Comparison of ENCODE assay signal across 8 cellular contexts in genomic region chr4:3387943-3388348, GRCh38. TPM values are rescaled to one million over a fixed set of nuclear protein-coding genes. Genes with fewer than 3 reads are reported as not detected.
DNase-seq lines count a peak whose midpoint lies in the region; ATAC-seq and TF ChIP-seq lines count a peak whose summit lies in the region.

No MANE protein-coding gene starts in this region.

- H3K4me1 Mint-ChIP-seq in activated B cell treated with CpG ODN at 0.5 μM for 24 hours = peaks cover 51% of the 10 kb centered on the region
- H3K4me1 Mint-ChIP-seq in activated T-helper 2 cell treated with anti-CD3 and anti-CD28 coated beads, Interferon-gamma antibody, Interleukin-2, Interleukin-4, amounts not matched to agents 10 μg/mL and 5 μg/mL and 100 μg/mL, durations not matched to agents 14 hours and 24 hours and 36 hours (ENCODE audit: low read depth) = peaks cover 11% of the 10 kb centered on the region

- H3K36me3 Mint-ChIP-seq in activated B cell treated with CpG ODN at 0.5 μM for 24 hours (ENCODE audit: low read depth) = no peaks in the 10 kb centered on the region
- no peaks in the 10 kb centered on the region for H3K36me3 Mint-ChIP-seq in activated T-helper 2 cell treated with anti-CD3 and anti-CD28 coated beads, Interferon-gamma antibody, Interleukin-2, Interleukin-4, amounts not matched to agents 10 μg/mL and 5 μg/mL and 100 μg/mL, durations not matched to agents 14 hours and 24 hours and 36 hours (ENCODE audit: low read depth)

- POLR2A ChIA-PET in activated B cell treated with CpG ODN at 0.5 μM for 24 hours (lab: Charles Lee) = interaction anchor here (0.5 to 4.3 kb wide), 10 partner anchors 10 to 314 kb away, joined by 3 to 44 read pairs (median 5); partner anchors contain the start of genes HTT and HTT-AS

- intact Hi-C loops in activated B cell treated with CpG ODN at 0.5 μM for 24 hours (cut with micrococcal nuclease) = loop anchor here (1.0 to 5.0 kb wide), 6 partner anchors 15 to 426 kb away; partner anchors contain the start of genes GRK4, LRPAP1 and NOP14
- intact Hi-C loops in activated T-helper 2 cell treated with anti-CD3 and anti-CD28 coated beads, Interferon-gamma antibody, Interleukin-2, Interleukin-4, amounts not matched to agents 10 μg/mL and 5 μg/mL and 100 μg/mL, durations not matched to agents 14 hours and 24 hours and 36 hours (cut with micrococcal nuclease) = no loop called here

- no peaks in the 10 kb centered on the region for H3K9me2 ChIP-seq in hepatocyte (replicated peaks; ENCODE audit: insufficient read depth)

- 56% methylated on average over 9 of the region's 12 CpGs for WGBS in hepatocyte (ENCODE audit: low lambda C conversion rate, missing lambda C conversion rate)

- no peak for TF ChIP-seq POLR2A in erythroblast (IDR thresholded peaks at IDR 0.05; ENCODE audit: low read length)

- H3K36me3 ChIP-seq in hepatocyte (replicated peaks; ENCODE audit: insufficient read depth, low read depth) = no peaks in the 10 kb centered on the region

- DNase-seq in activated B cell treated with CpG ODN at 0.5 μM for 24 hours (peak; percentile 46), hepatocyte (ENCODE audit: low spot score) (no peak), erythroblast (lab: John Stamatoyannopoulos, UW) (no peak)
- no peak for DNase-seq in stimulated activated CD4-positive, alpha-beta T cell treated with anti-CD3 and anti-CD28 coated beads, Interleukin-2, amount 100 ng/mL, for 24 hours
- DNase-seq in activated T-helper 2 cell treated with anti-CD3 and anti-CD28 coated beads, Interferon-gamma antibody, Interleukin-2, Interleukin-4, amounts not matched to agents 10 μg/mL and 5 μg/mL and 100 μg/mL, durations not matched to agents 14 hours and 24 hours and 36 hours (ENCODE audit: low spot score) = no peak

- H2AFZ ChIP-seq in hepatocyte = no peak overlapping the region

- ATAC-seq in GM19035 (IDR thresholded peaks at IDR 0.05; ENCODE audit: unreplicated experiment) (peak; percentile 25), HG03196 (IDR thresholded peaks at IDR 0.05; ENCODE audit: unreplicated experiment) (peak; percentile 23), activated B cell treated with CpG ODN at 0.5 μM for 24 hours (ENCODE audit: low read depth) (peak; percentile 43)

- H3K4me1 ChIP-seq in hepatocyte (ENCODE audit: insufficient read depth) = peaks cover 30% of the 10 kb centered on the region

- no peak for TF ChIP-seq CTCF in activated B cell treated with CpG ODN at 0.5 μM for 24 hours (IDR thresholded peaks at IDR 0.05)
- TF ChIP-seq CTCF in hepatocyte (IDR thresholded peaks at IDR 0.05; ENCODE audit: poor library complexity) = no peak

- H3K4me3 Mint-ChIP-seq in activated B cell treated with CpG ODN at 0.5 μM for 24 hours = peak overlapping the region; percentile 83
- no peak overlapping the region for H3K4me3 Mint-ChIP-seq in activated T-helper 2 cell treated with anti-CD3 and anti-CD28 coated beads, Interferon-gamma antibody, Interleukin-2, Interleukin-4, amounts not matched to agents 10 μg/mL and 5 μg/mL and 100 μg/mL, durations not matched to agents 14 hours and 24 hours and 36 hours (ENCODE audit: low read depth)

- no peaks in the 10 kb centered on the region for H4K20me1 ChIP-seq in hepatocyte (ENCODE audit: insufficient read depth, poor library complexity, severe bottlenecking)

- peak overlapping the region; percentile 95 for H3K27ac Mint-ChIP-seq in activated B cell treated with CpG ODN at 0.5 μM for 24 hours
- no peak overlapping the region for H3K27ac Mint-ChIP-seq in activated T-helper 2 cell treated with anti-CD3 and anti-CD28 coated beads, Interferon-gamma antibody, Interleukin-2, Interleukin-4, amounts not matched to agents 10 μg/mL and 5 μg/mL and 100 μg/mL, durations not matched to agents 14 hours and 24 hours and 36 hours

- H3K9me3 Mint-ChIP-seq in activated B cell treated with CpG ODN at 0.5 μM for 24 hours = no peaks in the 10 kb centered on the region
- H3K9me3 Mint-ChIP-seq in activated T-helper 2 cell treated with anti-CD3 and anti-CD28 coated beads, Interferon-gamma antibody, Interleukin-2, Interleukin-4, amounts not matched to agents 10 μg/mL and 5 μg/mL and 100 μg/mL, durations not matched to agents 14 hours and 24 hours and 36 hours = no peaks in the 10 kb centered on the region

- H3K27me3 ChIP-seq in hepatocyte = no peaks in the 10 kb centered on the region

- peaks cover 5% of the 10 kb centered on the region for H3K27me3 Mint-ChIP-seq in activated B cell treated with CpG ODN at 0.5 μM for 24 hours
- H3K27me3 Mint-ChIP-seq in activated T-helper 2 cell treated with anti-CD3 and anti-CD28 coated beads, Interferon-gamma antibody, Interleukin-2, Interleukin-4, amounts not matched to agents 10 μg/mL and 5 μg/mL and 100 μg/mL, durations not matched to agents 14 hours and 24 hours and 36 hours (ENCODE audit: low read depth) = peaks cover 6% of the 10 kb centered on the region

- H3K9me3 ChIP-seq in hepatocyte (ENCODE audit: low read depth) = no peaks in the 10 kb centered on the region

- peak overlapping the region; percentile 82 for H3K27ac ChIP-seq in hepatocyte
- H3K27ac ChIP-seq in skin epidermis = peak overlapping the region in 20 of 21 experiments; percentile 46 to 98 (median 91)

- H3K4me3 ChIP-seq in hepatocyte (no peak overlapping the region), skin epidermis (peak overlapping the region; percentile 20 to 48 (median 35))

- peak overlapping the region; percentile 72 for H3K4me2 ChIP-seq in hepatocyte

- CTCF ChIA-PET in activated B cell treated with CpG ODN at 0.5 μM for 24 hours (lab: Charles Lee) = interaction anchor here (1.2 to 1.5 kb wide), 3 partner anchors 17 to 42 kb away, joined by 4 to 6 read pairs (median 4); no protein-coding TSS in a partner anchor

- no peaks in the 10 kb centered on the region for H3K79me2 ChIP-seq in hepatocyte

RNA-seq across cellular contexts. Expression of gene HGFAC, which starts 53.8 kb away (rescaled TPM):
- total RNA-seq in activated B cell treated with CpG ODN at 0.5 μM for 24 hours (not detected in 2 replicates), hepatocyte (0.32 and 0.87 TPM in 2 replicates)
- 1.7 and 1.8 TPM in 2 replicates for polyA plus RNA-seq in hepatocyte
- total RNA-seq in activated T-helper 2 cell treated with anti-CD3 and anti-CD28 coated beads, Interferon-gamma antibody, Interleukin-2, Interleukin-4, amounts not matched to agents 10 μg/mL and 5 μg/mL and 100 μg/mL, durations not matched to agents 14 hours and 24 hours and 36 hours = not detected in 2 replicates
